Comparison of ENCODE assay signal across 27 cellular contexts in genomic region chr19:43457809-43458208, GRCh38. TPM values are rescaled to one million over a fixed set of nuclear protein-coding genes. Genes with fewer than 3 reads are reported as not detected.
"Had no signal": no experiment of that assay in that cellular context is flagged by ENCODE, and none has a peak within 500 bp of the region (broad histone marks: within the 10 kb centered on the region; RNA-seq: fewer than 3 reads in every experiment).

No MANE protein-coding gene starts in this region.

- H3K36me3 ChIP-seq: colonic mucosa, right lobe of liver, upper lobe of right lung had no signal

- H2AFZ ChIP-seq: parathyroid adenoma had no signal

- H3K36me3 Mint-ChIP-seq: natural killer cell treated with Interleukin-12 subunit alpha and Interleukin-12 subunit beta and Interleukin-15 and Interleukin-18, amount 100 ng/mL, for 72 hours had no signal

- H3K27ac ChIP-seq: colonic mucosa, esophagus muscularis mucosa, parathyroid adenoma, psoas muscle, right lobe of liver, tibial artery, upper lobe of right lung, vagina had no signal

- H3K27ac Mint-ChIP-seq: endodermal cell; natural killer cell treated with Interleukin-12 subunit alpha and Interleukin-12 subunit beta and Interleukin-15 and Interleukin-18, amount 100 ng/mL, for 72 hours; stimulated activated effector memory CD8-positive, alpha-beta T cell treated with anti-CD3 and anti-CD28 coated beads, Interleukin-12 subunit alpha, Interleukin-12 subunit beta, amount 100 ng/mL, for 72 hours; stimulated activated naive CD8-positive, alpha-beta T cell treated with anti-CD3 and anti-CD28 coated beads, Interleukin-15, Interleukin-2, amounts not matched to agents 100 ng/mL and 50 ng/mL, for 24 hours had no signal

- H3K9me3 Mint-ChIP-seq: endodermal cell; natural killer cell treated with Interleukin-12 subunit alpha and Interleukin-12 subunit beta and Interleukin-15 and Interleukin-18, amount 100 ng/mL, for 72 hours; stimulated activated effector memory CD8-positive, alpha-beta T cell treated with anti-CD3 and anti-CD28 coated beads, Interleukin-12 subunit alpha, Interleukin-12 subunit beta, amount 100 ng/mL, for 72 hours; stimulated activated naive CD8-positive, alpha-beta T cell treated with anti-CD3 and anti-CD28 coated beads, Interleukin-15, Interleukin-2, amounts not matched to agents 100 ng/mL and 50 ng/mL, for 24 hours had no signal

- H3K9ac ChIP-seq: parathyroid adenoma had no signal

- H3K27me3 ChIP-seq: colonic mucosa, esophagus muscularis mucosa, right lobe of liver, tibial artery, upper lobe of right lung, vagina had no signal

- H3K79me2 ChIP-seq: parathyroid adenoma had no signal

- FAIRE-seq: endothelial cell of umbilical vein, kidney had no signal

- H3K27me3 Mint-ChIP-seq: stimulated activated naive CD8-positive, alpha-beta T cell treated with anti-CD3 and anti-CD28 coated beads, Interleukin-15, Interleukin-2, amounts not matched to agents 100 ng/mL and 50 ng/mL, for 24 hours had no signal

- DNase-seq: colonic mucosa; effector CD4-positive, alpha-beta T cell; endodermal cell; foreskin fibroblast; kidney; left colon; left ventricle myocardium superior; mesenchymal stem cell; midbrain; occipital lobe; psoas muscle; retina; right lobe of liver; stimulated activated CD4-positive, alpha-beta T cell treated with anti-CD3 and anti-CD28 coated beads, Interleukin-4, amount 100 ng/mL, for 1 hour; stimulated activated CD8-positive, alpha-beta memory T cell treated with anti-CD3 and anti-CD28 coated beads, Interleukin-4, amount 100 ng/mL, for 48 hours; tibial artery; upper lobe of right lung had no signal

- ATAC-seq: left colon; left ventricle myocardium superior; natural killer cell treated with Interleukin-12 subunit alpha and Interleukin-12 subunit beta and Interleukin-15 and Interleukin-18, amount 100 ng/mL, for 72 hours; psoas muscle; right lobe of liver; stimulated activated effector memory CD8-positive, alpha-beta T cell treated with anti-CD3 and anti-CD28 coated beads, Interleukin-12 subunit alpha, Interleukin-12 subunit beta, amount 100 ng/mL, for 72 hours; upper lobe of right lung had no signal

- H3K9me3 ChIP-seq: colonic mucosa, esophagus muscularis mucosa, psoas muscle, right lobe of liver, tibial artery, upper lobe of right lung, vagina had no signal

- H3K4me3 Mint-ChIP-seq: endodermal cell; natural killer cell treated with Interleukin-12 subunit alpha and Interleukin-12 subunit beta and Interleukin-15 and Interleukin-18, amount 100 ng/mL, for 72 hours; stimulated activated effector memory CD8-positive, alpha-beta T cell treated with anti-CD3 and anti-CD28 coated beads, Interleukin-12 subunit alpha, Interleukin-12 subunit beta, amount 100 ng/mL, for 72 hours; stimulated activated naive CD8-positive, alpha-beta T cell treated with anti-CD3 and anti-CD28 coated beads, Interleukin-15, Interleukin-2, amounts not matched to agents 100 ng/mL and 50 ng/mL, for 24 hours had no signal

- H3K4me1 Mint-ChIP-seq: endodermal cell had no signal

- H3K4me3 ChIP-seq: colonic mucosa, esophagus muscularis mucosa, lung, psoas muscle, right lobe of liver, tibial artery, upper lobe of right lung, vagina had no signal

- H3K4me1 ChIP-seq: parathyroid adenoma, vagina had no signal

RNA-seq across cellular contexts. Expression of gene LYPD3, which starts 7.6 kb away (rescaled TPM):
- total RNA-seq: endothelial cell of umbilical vein; natural killer cell treated with Interleukin-12 subunit alpha and Interleukin-12 subunit beta and Interleukin-15 and Interleukin-18, amount 100 ng/mL, for 72 hours; occipital lobe; psoas muscle had no signal

RNA-seq across cellular contexts. Expression of gene TEX101, which starts 43.1 kb away (rescaled TPM):
- total RNA-seq: dermis microvascular lymphatic vessel endothelial cell; endothelial cell of umbilical vein; esophagus muscularis mucosa; kidney; left ventricle myocardium superior; lung; natural killer cell treated with Interleukin-12 subunit alpha and Interleukin-12 subunit beta and Interleukin-15 and Interleukin-18, amount 100 ng/mL, for 72 hours; occipital lobe; psoas muscle; right lobe of liver; temporal lobe; upper lobe of right lung; vagina had no signal
- polyA plus RNA-seq: endothelial cell of umbilical vein, lung, psoas muscle had no signal
